Comparison of ENCODE assay signal across 8 cellular contexts in the genomic region with DNA sequence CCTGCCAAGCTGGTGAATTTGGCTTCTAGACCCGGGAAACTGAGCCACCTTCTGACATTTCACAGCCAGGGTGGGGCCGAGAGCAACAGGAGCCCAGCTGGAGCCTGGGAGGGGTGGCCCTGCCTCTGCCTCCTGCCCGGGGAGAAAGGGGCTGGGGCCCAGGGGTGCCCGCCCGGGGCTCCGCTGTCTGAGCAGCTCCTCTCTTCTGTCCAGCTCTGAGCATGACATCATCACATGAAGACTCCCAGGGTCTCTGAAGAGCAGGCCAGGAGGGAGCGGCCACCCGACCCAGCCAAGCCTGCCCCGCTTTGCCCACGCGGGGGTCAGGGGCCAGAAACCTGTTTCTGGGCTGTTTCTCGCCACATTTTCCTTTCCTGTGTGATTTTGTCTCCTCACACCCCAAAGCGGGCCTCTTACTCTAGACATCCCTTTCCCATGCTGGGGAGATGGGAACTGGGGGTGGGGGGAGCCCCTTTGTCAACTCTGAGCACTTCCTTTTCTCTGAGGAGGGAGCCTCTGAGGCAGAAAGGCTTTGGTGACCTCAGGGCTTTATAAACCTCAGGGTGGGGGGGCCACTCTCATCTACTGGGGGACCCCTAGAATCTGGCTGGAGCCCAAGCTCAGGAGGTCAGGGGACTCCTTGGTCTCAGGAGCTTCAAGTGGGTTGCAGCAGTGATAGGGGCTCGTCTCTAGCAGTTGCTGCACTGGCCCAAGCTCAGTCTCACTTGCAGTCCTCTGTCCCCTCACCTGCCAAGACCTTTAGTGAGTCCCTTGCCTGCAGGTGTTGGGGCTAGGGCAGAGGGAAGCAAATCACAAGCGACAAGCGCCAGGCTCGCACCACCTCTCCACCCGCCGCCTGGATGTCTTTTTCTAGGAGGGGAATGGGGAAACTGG. TPM values are rescaled to one million over a fixed set of nuclear protein-coding genes. Genes with fewer than 3 reads are reported as not detected.
DNase-seq lines count a peak whose midpoint lies in the region; ATAC-seq lines count a peak whose summit lies in the region.

No MANE protein-coding gene starts in this region.

- H3K18ac ChIP-seq in mesendoderm (ENCODE audit: low read length), result no peak overlapping the region

- no peaks in the 10 kb centered on the region for H3K27me3 ChIP-seq in mesendoderm (ENCODE audit: insufficient read depth, low read length, poor library complexity)
- no peaks in the 10 kb centered on the region for H3K27me3 ChIP-seq in HAP-1 (ENCODE audit: low read depth)

- no peak overlapping the region for H3K9ac ChIP-seq in mesendoderm (ENCODE audit: low read length)

- H3K4me1 Mint-ChIP-seq in activated naive CD4-positive, alpha-beta T cell treated with anti-CD3 and anti-CD28 coated beads, Interleukin-2, amount 50 U/mL, for 24 hours, result peaks cover 64% of the 10 kb centered on the region
- H3K4me1 Mint-ChIP-seq in natural killer cell treated with Interleukin-12 subunit alpha and Interleukin-12 subunit beta and Interleukin-15 and Interleukin-18, amount 100 ng/mL, for 72 hours (ENCODE audit: low read depth in 2 of 2), result peaks cover 35 to 53% of the 10 kb centered on the region in 2 donors

- H3K4me2 ChIP-seq in mesendoderm (ENCODE audit: low read length), result no peak overlapping the region

- H3K36me3 ChIP-seq in mesendoderm (ENCODE audit: control insufficient read depth, insufficient read depth, low read length), result no peaks in the 10 kb centered on the region
- peaks cover 2% of the 10 kb centered on the region; the same call in 1 of the 2 replicates for H3K36me3 ChIP-seq in HAP-1 (replicated peaks)

- H3K4me3 ChIP-seq in mesendoderm (ENCODE audit: low read length) (no peak overlapping the region), HAP-1 (no peak overlapping the region)

- no peak overlapping the region for H3K27ac ChIP-seq in mesendoderm (ENCODE audit: low read depth, low read length)

- in situ Hi-C loops in HAP-1 (cut with MboI; ENCODE audit: low sequenced_read_pairs), result no loop called here

- H3K4me1 ChIP-seq in mesendoderm (ENCODE audit: control insufficient read depth, low read depth, low read length) (peaks cover 3% of the 10 kb centered on the region), HAP-1 (no peaks in the 10 kb centered on the region)

- H2BK15ac ChIP-seq in mesendoderm (replicated peaks; ENCODE audit: low read depth), result no peak overlapping the region

- peaks cover 9% of the 10 kb centered on the region for H3K79me1 ChIP-seq in mesendoderm (ENCODE audit: low read length)

- no peaks in the 10 kb centered on the region for H3K9me3 ChIP-seq in HAP-1

- peaks cover 4% of the 10 kb centered on the region for H3K79me2 ChIP-seq in mesendoderm (ENCODE audit: control insufficient read depth, insufficient read depth, low read length)

- peaks cover 4% of the 10 kb centered on the region for H3K36me3 Mint-ChIP-seq in activated naive CD4-positive, alpha-beta T cell treated with anti-CD3 and anti-CD28 coated beads, Interleukin-2, amount 50 U/mL, for 24 hours
- H3K36me3 Mint-ChIP-seq in natural killer cell treated with Interleukin-12 subunit alpha and Interleukin-12 subunit beta and Interleukin-15 and Interleukin-18, amount 100 ng/mL, for 72 hours, result peaks cover 4% of the 10 kb centered on the region

- no peak overlapping the region for H3K4ac ChIP-seq in mesendoderm (ENCODE audit: low read depth, low read length)

- H2BK5ac ChIP-seq in mesendoderm (ENCODE audit: low read length), result no peak overlapping the region

- no peak overlapping the region for H3K56ac ChIP-seq in mesendoderm (ENCODE audit: low read length)

- peak overlapping the region; percentile 86 for H3K27ac Mint-ChIP-seq in activated naive CD4-positive, alpha-beta T cell treated with anti-CD3 and anti-CD28 coated beads, Interleukin-2, amount 50 U/mL, for 24 hours
- H3K27ac Mint-ChIP-seq in natural killer cell treated with Interleukin-12 subunit alpha and Interleukin-12 subunit beta and Interleukin-15 and Interleukin-18, amount 100 ng/mL, for 72 hours, result peak overlapping the region; percentile 78 to 85

- no peak overlapping the region for H2AK5ac ChIP-seq in mesendoderm (ENCODE audit: low read length)

- peak; percentile 24 for ATAC-seq in GM19397 (IDR thresholded peaks at IDR 0.05; ENCODE audit: unreplicated experiment)
- peak; percentile 11 for ATAC-seq in HG03135 (IDR thresholded peaks at IDR 0.05; ENCODE audit: unreplicated experiment)
- peak; percentile 7 to 29 for ATAC-seq in natural killer cell treated with Interleukin-12 subunit alpha and Interleukin-12 subunit beta and Interleukin-15 and Interleukin-18, amount 100 ng/mL, for 72 hours

- no peaks in the 10 kb centered on the region for H3K9me3 Mint-ChIP-seq in activated naive CD4-positive, alpha-beta T cell treated with anti-CD3 and anti-CD28 coated beads, Interleukin-2, amount 50 U/mL, for 24 hours
- no peaks in the 10 kb centered on the region for H3K9me3 Mint-ChIP-seq in natural killer cell treated with Interleukin-12 subunit alpha and Interleukin-12 subunit beta and Interleukin-15 and Interleukin-18, amount 100 ng/mL, for 72 hours

- no peak overlapping the region for H2BK120ac ChIP-seq in mesendoderm (ENCODE audit: low read depth, low read length)

- no peak overlapping the region for H3K23ac ChIP-seq in mesendoderm (ENCODE audit: low read length)

- no peaks in the 10 kb centered on the region for H3K27me3 Mint-ChIP-seq in activated naive CD4-positive, alpha-beta T cell treated with anti-CD3 and anti-CD28 coated beads, Interleukin-2, amount 50 U/mL, for 24 hours
- H3K27me3 Mint-ChIP-seq in natural killer cell treated with Interleukin-12 subunit alpha and Interleukin-12 subunit beta and Interleukin-15 and Interleukin-18, amount 100 ng/mL, for 72 hours, result no peaks in the 10 kb centered on the region

- H4K5ac ChIP-seq in mesendoderm (ENCODE audit: low read length), result no peak overlapping the region

- H3K4me3 Mint-ChIP-seq in activated naive CD4-positive, alpha-beta T cell treated with anti-CD3 and anti-CD28 coated beads, Interleukin-2, amount 50 U/mL, for 24 hours, result peak overlapping the region; percentile 75
- peak overlapping the region; percentile 70 for H3K4me3 Mint-ChIP-seq in natural killer cell treated with Interleukin-12 subunit alpha and Interleukin-12 subunit beta and Interleukin-15 and Interleukin-18, amount 100 ng/mL, for 72 hours

- DNase-seq in natural killer cell treated with Interleukin-12 subunit alpha and Interleukin-12 subunit beta and Interleukin-15 and Interleukin-18, amount 100 ng/mL, for 72 hours (ENCODE audit: low spot score), result no peak
- DNase-seq in mesendoderm, result no peak
- DNase-seq in DMS 273 treated with DMSO at 0.1 percent for 48 hours (lab: John Stamatoyannopoulos, UW), result no peak
- DNase-seq in HAP-1 (ENCODE audit: low spot score in 2 of 2), result no peak
- no peak for DNase-seq in NCI-H82 treated with DMSO at 0.1 percent for 48 hours (lab: John Stamatoyannopoulos, UW; ENCODE audit: unreplicated experiment)

- no CpG with 5 or more reads among the region's 19 CpGs for WGBS in mesendoderm (ENCODE audit: extremely low coverage, insufficient coverage, low lambda C conversion rate)

- H4K8ac ChIP-seq in mesendoderm (ENCODE audit: low read depth, low read length), result no peak overlapping the region

RNA-seq across cellular contexts. Expression of a gene that starts 7.6 kb away (rescaled TPM):
- total RNA-seq in natural killer cell treated with Interleukin-12 subunit alpha and Interleukin-12 subunit beta and Interleukin-15 and Interleukin-18, amount 100 ng/mL, for 72 hours, result 100 to 1,000 TPM; 216 to 262 TPM
- polyA plus RNA-seq in mesendoderm (2013, experiment 1 of 2), result 41.6 TPM
- polyA plus RNA-seq in mesendoderm (2013, experiment 2 of 2), result 41.5 TPM

RNA-seq across cellular contexts. Expression of a gene that starts 32.5 kb away (rescaled TPM):
- 100 to 1,000 TPM in 1 of 2 donors, 10 to 100 TPM in 1; 46.6 to 124 TPM for total RNA-seq in natural killer cell treated with Interleukin-12 subunit alpha and Interleukin-12 subunit beta and Interleukin-15 and Interleukin-18, amount 100 ng/mL, for 72 hours
- polyA plus RNA-seq in mesendoderm (2013, experiment 1 of 2), result 1.1 TPM
- polyA plus RNA-seq in mesendoderm (2013, experiment 2 of 2), result 1.3 TPM

RNA-seq across cellular contexts. Expression of a gene that starts 35.3 kb away (rescaled TPM):
- total RNA-seq in natural killer cell treated with Interleukin-12 subunit alpha and Interleukin-12 subunit beta and Interleukin-15 and Interleukin-18, amount 100 ng/mL, for 72 hours, result 1 to 10 TPM; 4.1 to 5.9 TPM
- 1.2 TPM for polyA plus RNA-seq in mesendoderm (2013, experiment 1 of 2)
- 1.3 TPM for polyA plus RNA-seq in mesendoderm (2013, experiment 2 of 2)
